9 cellular contexts compared by ENCODE assay signal in the genomic region with DNA sequence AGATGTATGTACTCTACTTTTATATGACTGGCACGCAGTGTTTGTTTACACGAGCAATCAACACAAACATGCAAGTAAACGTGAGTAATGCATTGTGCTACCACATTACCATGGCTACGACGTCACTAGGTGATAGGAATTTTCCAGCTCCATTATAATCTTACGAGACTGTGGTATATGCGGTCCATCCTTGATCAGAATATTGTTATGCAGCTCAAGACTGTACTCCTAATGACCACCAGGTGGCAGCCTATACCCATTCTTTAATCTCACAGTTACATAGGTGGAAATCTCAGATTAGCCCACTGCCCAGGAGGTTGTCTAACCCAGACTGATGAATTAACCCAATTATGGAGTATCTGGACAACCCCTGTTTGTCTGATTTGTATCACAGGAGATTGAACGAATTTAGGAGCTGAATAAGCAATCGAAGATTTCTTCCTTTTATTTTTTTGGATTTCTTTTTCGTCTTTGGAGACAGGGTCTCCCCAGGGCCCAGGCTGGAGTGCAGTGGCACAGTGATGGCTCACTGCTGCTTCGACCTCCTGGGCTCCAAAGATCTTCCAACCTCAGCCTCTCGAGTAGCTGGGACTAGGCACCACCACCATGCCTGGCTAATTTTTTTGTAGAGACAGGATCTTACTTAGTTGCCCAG. TPM values are rescaled to one million over a fixed set of nuclear protein-coding genes. Genes with fewer than 3 reads are reported as not detected.
DNase-seq lines count a peak whose midpoint lies in the region; ATAC-seq and TF ChIP-seq lines count a peak whose summit lies in the region.
"Had no signal": no experiment of that assay in that cellular context is flagged by ENCODE, and none has a peak within 500 bp of the region (broad histone marks: within the 10 kb centered on the region; RNA-seq: fewer than 3 reads in every experiment).

No MANE protein-coding gene starts in this region.

- no peak for TF ChIP-seq EP300 in neural cell (conservative IDR thresholded peaks at IDR 0.05; ENCODE audit: poor library complexity, severe bottlenecking)

- ATAC-seq in GM21447 (IDR thresholded peaks at IDR 0.05; ENCODE audit: unreplicated experiment) (peak; percentile 44), GM19397 (IDR thresholded peaks at IDR 0.05; ENCODE audit: unreplicated experiment) (no peak)

- no peaks in the 10 kb centered on the region for H3K36me3 ChIP-seq in Karpas-422 (ENCODE audit: insufficient read depth, low read length)
- no peaks in the 10 kb centered on the region for H3K36me3 ChIP-seq in OCI-LY3 (replicated peaks; ENCODE audit: low read depth, low read length)
- H3K36me3 ChIP-seq in neural cell (ENCODE audit: insufficient read depth, low read length): no peaks in the 10 kb centered on the region

- H3K4me1 ChIP-seq in Karpas-422 (ENCODE audit: low read length) (peaks cover 65% of the 10 kb centered on the region), OCI-LY3 (ENCODE audit: low read length) (peaks cover 47% of the 10 kb centered on the region)

- H3K4me2 ChIP-seq in Karpas-422 (ENCODE audit: low read depth, low read length, poor library complexity, severe bottlenecking) (peak overlapping the region; percentile 72), OCI-LY3 (ENCODE audit: low read length) (peak overlapping the region; percentile 57), neural cell (ENCODE audit: low read length) (no peak overlapping the region)

- no peaks in the 10 kb centered on the region for H3K9me2 ChIP-seq in Karpas-422 (replicated peaks; ENCODE audit: insufficient read depth, low read length)
- no peaks in the 10 kb centered on the region for H3K9me2 ChIP-seq in neural cell (ENCODE audit: insufficient read depth, low read length)

- no peak overlapping the region for H3K9ac ChIP-seq in Karpas-422 (ENCODE audit: low read length)
- H3K9ac ChIP-seq in OCI-LY3 (ENCODE audit: low read length): no peak overlapping the region
- H3K9ac ChIP-seq in neural cell (ENCODE audit: low read length): no peak overlapping the region

- H3K27me3 ChIP-seq in Karpas-422 (ENCODE audit: low read length) (no peaks in the 10 kb centered on the region), OCI-LY3 (ENCODE audit: low read depth, low read length) (no peaks in the 10 kb centered on the region), neural cell (ENCODE audit: insufficient read depth, low read depth, low read length) (no peaks in the 10 kb centered on the region)

- peak overlapping the region; percentile 84; the same call in 1 of the 2 replicates for H2AFZ ChIP-seq in Karpas-422 (ENCODE audit: low read length)
- no peak overlapping the region for H2AFZ ChIP-seq in OCI-LY3 (ENCODE audit: low read depth, low read length)
- H2AFZ ChIP-seq in neural cell (ENCODE audit: low read depth, low read length): no peak overlapping the region

- peak; percentile 68 for DNase-seq in D341Med (ENCODE audit: low spot score)
- peak; percentile 92 for DNase-seq in Karpas-422
- peak; percentile 33 for DNase-seq in activated T-cell treated with anti-CD3 and anti-CD28 coated beads, Interleukin-2, amount 50 U/mL, for 1 hour
- DNase-seq in fibroblast of mammary gland (ENCODE audit: low read depth): peak; percentile 67

- H3K9me3 ChIP-seq in Karpas-422 (ENCODE audit: low read length) (no peaks in the 10 kb centered on the region), OCI-LY3 (ENCODE audit: insufficient read depth, low read length) (no peaks in the 10 kb centered on the region), neural cell (ENCODE audit: low read length) (no peaks in the 10 kb centered on the region)

- H4K20me1 ChIP-seq in Karpas-422 (ENCODE audit: insufficient read depth, low read depth, low read length) (no peaks in the 10 kb centered on the region), OCI-LY3 (ENCODE audit: insufficient read depth, low read length) (no peaks in the 10 kb centered on the region), neural cell (ENCODE audit: insufficient read depth) (no peaks in the 10 kb centered on the region)

- H3K27ac ChIP-seq in Karpas-422 (ENCODE audit: low read length) (0 out of 2 replicates have a peak overlapping the region, but pooled peaks have one; percentile 93), OCI-LY3 (ENCODE audit: low read length) (no peak overlapping the region), neural cell (ENCODE audit: low read length) (no peak overlapping the region)

- peak; percentile 92 for TF ChIP-seq RAD21 in neural cell (conservative IDR thresholded peaks at IDR 0.05)

- H3F3A ChIP-seq in neural cell (ENCODE audit: insufficient read depth, low read length, poor library complexity, severe bottlenecking): no peaks in the 10 kb centered on the region

- no peak overlapping the region for H3K4me3 ChIP-seq in Karpas-422 (ENCODE audit: low read length)
- peak overlapping the region; percentile 30; the same call in 1 of the 2 replicates for H3K4me3 ChIP-seq in OCI-LY3 (ENCODE audit: low read length)
- H3K4me3 ChIP-seq in fibroblast of mammary gland (ENCODE audit: control insufficient read depth, low read depth, low read length): no peak overlapping the region
- no peak overlapping the region for H3K4me3 ChIP-seq in neural cell (ENCODE audit: low read length)

- H3K79me2 ChIP-seq in Karpas-422 (ENCODE audit: low read length) (no peaks in the 10 kb centered on the region), OCI-LY3 (ENCODE audit: low read length) (no peaks in the 10 kb centered on the region), neural cell (replicated peaks; ENCODE audit: insufficient read depth, low read length) (no peaks in the 10 kb centered on the region)

- TF ChIP-seq CTCF in OCI-LY3 (IDR thresholded peaks at IDR 0.05; ENCODE audit: low read depth, low read length) (peak; percentile 86), fibroblast of mammary gland (conservative IDR thresholded peaks at IDR 0.05; ENCODE audit: control insufficient read depth, insufficient read depth, low read depth, low read length) (peak; percentile 83), neural cell (IDR thresholded peaks at IDR 0.05; ENCODE audit: poor library complexity, severe bottlenecking) (peak; percentile 95)

TF ChIP-seq in neural cell, 6 proteins besides CTCF, POLR2A, EP300 and RAD21:
- TF ChIP-seq SMC3 (conservative IDR thresholded peaks at IDR 0.05; ENCODE audit: poor library complexity): peak; percentile 98
- no peak for TF ChIP-seq EZH2 (IDR thresholded peaks at IDR 0.05; ENCODE audit: borderline replicate concordance, insufficient read depth, low read length, poor library complexity, severe bottlenecking)

RNA-seq across cellular contexts. Expression of a gene that starts 8.7 kb away (rescaled TPM):
- 35.1 and 41.1 TPM in 2 replicates for total RNA-seq in Karpas-422 (2014; rRNA removed; shearing (Covaris generic); ENCODE audit: low replicate concordance)
- not detected in 2 replicates for polyA plus RNA-seq in neural cell
- polyA minus RNA-seq in neural cell: not detected in 2 replicates

RNA-seq across cellular contexts. Expression of a gene that starts 26.5 kb away (rescaled TPM):
- not detected in 2 replicates for total RNA-seq in Karpas-422 (2014; rRNA removed; shearing (Covaris generic); ENCODE audit: low replicate concordance)
- polyA plus RNA-seq in neural cell: not detected in 2 replicates
- polyA minus RNA-seq in neural cell: 0.24 and 0.35 TPM in 2 replicates
- total RNA-seq: T-helper 1 cell treated with Interleukin-12 subunit alpha and Interleukin-12 subunit beta and Interleukin-4 antibody, amounts not matched to agents 30 ng/mL and 1 ng/mL, for 36 hours had no signal

Comparison
In these comparisons a context has a peak if more than half of its experiments do, and no peak if none do; other contexts are left out.
1. DNase-seq: peak in every context shown above with its lines; median percentile 92 in Karpas-422; 68 in D341Med; 67 in fibroblast of mammary gland; 33 in activated T-cell treated with anti-CD3 and anti-CD28 coated beads, Interleukin-2, amount 50 U/mL, for 1 hour.